Comparison of ENCODE assay signal across 17 cellular contexts in genomic region chr9:135893104-135893503, GRCh38. TPM values are rescaled to one million over a fixed set of nuclear protein-coding genes. Genes with fewer than 3 reads are reported as not detected.
DNase-seq lines count a peak whose midpoint lies in the region; ATAC-seq and TF ChIP-seq lines count a peak whose summit lies in the region.
"Had no signal": no experiment of that assay in that cellular context is flagged by ENCODE, and none has a peak within 500 bp of the region (broad histone marks: within the 10 kb centered on the region; RNA-seq: fewer than 3 reads in every experiment).

No MANE protein-coding gene starts in this region.

- no peaks in the 10 kb centered on the region for H3K27me3 Mint-ChIP-seq in stimulated activated naive CD8-positive, alpha-beta T cell treated with anti-CD3 and anti-CD28 coated beads, Interleukin-15, amount 100 ng/mL, for 72 hours
- no peaks in the 10 kb centered on the region for H3K27me3 Mint-ChIP-seq in chondrocyte (ENCODE audit: low read depth)

- no peak overlapping the region for H3K27ac ChIP-seq in HEK293 (ENCODE audit: extremely low read depth, low read depth, low read length)
- H3K27ac ChIP-seq: C4-2B had no signal

- peaks cover 2% of the 10 kb centered on the region; the same call in 1 of the 2 replicates for H3K4me1 ChIP-seq in HEK293 (ENCODE audit: control insufficient read depth, insufficient read depth, low read length)
- H3K4me1 ChIP-seq: Caco-2 had no signal

- no peaks in the 10 kb centered on the region for H3K9me3 ChIP-seq in HEK293 (ENCODE audit: control insufficient read depth, insufficient read depth, low read depth, low read length)
- H3K9me3 ChIP-seq: Caco-2 had no signal

- POLR2A ChIA-PET in HEK293 (lab: Yijun Ruan, JAX) = no interaction called here

- peaks cover 87% of the 10 kb centered on the region for H3K4me1 Mint-ChIP-seq in stimulated activated naive CD8-positive, alpha-beta T cell treated with anti-CD3 and anti-CD28 coated beads, Interleukin-15, amount 100 ng/mL, for 72 hours
- peaks cover 43% of the 10 kb centered on the region for H3K4me1 Mint-ChIP-seq in chondrocyte (ENCODE audit: low read depth)
- peaks cover 87% of the 10 kb centered on the region for H3K4me1 Mint-ChIP-seq in stimulated activated effector memory CD8-positive, alpha-beta T cell treated with anti-CD3 and anti-CD28 coated beads, Interleukin-12 subunit alpha, Interleukin-12 subunit beta, amount 100 ng/mL, for 72 hours

- no peak for TF ChIP-seq CTCF in HEK293 (tag by site-specific recombination; IDR thresholded peaks at IDR 0.05)
- no peak for TF ChIP-seq CTCF in chondrocyte (IDR thresholded peaks at IDR 0.05)

- no peak for DNase-seq in stimulated activated naive CD8-positive, alpha-beta T cell treated with anti-CD3 and anti-CD28 coated beads, Interleukin-15, amount 100 ng/mL, for 72 hours
- DNase-seq in stimulated activated naive CD8-positive, alpha-beta T cell treated with anti-CD3 and anti-CD28 coated beads, Interleukin-15, Interleukin-2, amounts not matched to agents 100 U/mL and 50 U/mL, for 24 hours = no peak
- no peak for DNase-seq in chondrocyte (ENCODE audit: low spot score)
- DNase-seq in stimulated activated effector memory CD8-positive, alpha-beta T cell treated with anti-CD3 and anti-CD28 coated beads, Interleukin-12 subunit alpha, Interleukin-12 subunit beta, amount 100 ng/mL, for 72 hours (ENCODE audit: low spot score in 2 of 2) = no peak
- DNase-seq in NCI-H1417 treated with DMSO at 0.1 percent for 48 hours (lab: John Stamatoyannopoulos, UW) = no peak
- DNase-seq: ACHN, Caco-2, GOT3, NCI-H187 treated with DMSO at 0.1 percent for 48 hours, NCI-H226, NCI-H524, NCI-H82, Right ventricle myocardium superior had no signal

- H3K36me3 Mint-ChIP-seq in chondrocyte (ENCODE audit: low read depth) = peaks cover 4% of the 10 kb centered on the region
- no peaks in the 10 kb centered on the region for H3K36me3 Mint-ChIP-seq in stimulated activated effector memory CD8-positive, alpha-beta T cell treated with anti-CD3 and anti-CD28 coated beads, Interleukin-12 subunit alpha, Interleukin-12 subunit beta, amount 100 ng/mL, for 72 hours

- CTCF ChIA-PET in HEK293 (lab: Yijun Ruan, JAX) = no interaction called here

- H3K4me3 Mint-ChIP-seq in stimulated activated naive CD8-positive, alpha-beta T cell treated with anti-CD3 and anti-CD28 coated beads, Interleukin-15, amount 100 ng/mL, for 72 hours = no peak overlapping the region
- H3K4me3 Mint-ChIP-seq in chondrocyte (ENCODE audit: unreplicated experiment) = no peak overlapping the region
- H3K4me3 Mint-ChIP-seq in stimulated activated effector memory CD8-positive, alpha-beta T cell treated with anti-CD3 and anti-CD28 coated beads, Interleukin-12 subunit alpha, Interleukin-12 subunit beta, amount 100 ng/mL, for 72 hours = no peak overlapping the region

- H3K27ac Mint-ChIP-seq in stimulated activated naive CD8-positive, alpha-beta T cell treated with anti-CD3 and anti-CD28 coated beads, Interleukin-15, amount 100 ng/mL, for 72 hours = peak overlapping the region; percentile 2 to 49
- peak overlapping the region; percentile 46 for H3K27ac Mint-ChIP-seq in chondrocyte (ENCODE audit: unreplicated experiment)
- peak overlapping the region; percentile 41 for H3K27ac Mint-ChIP-seq in stimulated activated effector memory CD8-positive, alpha-beta T cell treated with anti-CD3 and anti-CD28 coated beads, Interleukin-12 subunit alpha, Interleukin-12 subunit beta, amount 100 ng/mL, for 72 hours

- no peak for ATAC-seq in stimulated activated naive CD8-positive, alpha-beta T cell treated with anti-CD3 and anti-CD28 coated beads, Interleukin-15, amount 100 ng/mL, for 72 hours
- no peak for ATAC-seq in stimulated activated naive CD8-positive, alpha-beta T cell treated with anti-CD3 and anti-CD28 coated beads, Interleukin-15, Interleukin-2, amounts not matched to agents 100 U/mL and 50 U/mL, for 24 hours
- no peak for ATAC-seq in stimulated activated effector memory CD8-positive, alpha-beta T cell treated with anti-CD3 and anti-CD28 coated beads, Interleukin-12 subunit alpha, Interleukin-12 subunit beta, amount 100 ng/mL, for 72 hours
- ATAC-seq in GM21526 (IDR thresholded peaks at IDR 0.05; ENCODE audit: low FRiP score, unreplicated experiment) = no peak
- ATAC-seq in GM19328 (IDR thresholded peaks at IDR 0.05; ENCODE audit: unreplicated experiment) = no peak

- peaks cover 5 to 7% of the 10 kb centered on the region in 2 donors for H3K9me3 Mint-ChIP-seq in stimulated activated naive CD8-positive, alpha-beta T cell treated with anti-CD3 and anti-CD28 coated beads, Interleukin-15, amount 100 ng/mL, for 72 hours
- peaks cover 11% of the 10 kb centered on the region for H3K9me3 Mint-ChIP-seq in chondrocyte (ENCODE audit: low read depth)
- no peaks in the 10 kb centered on the region for H3K9me3 Mint-ChIP-seq in stimulated activated effector memory CD8-positive, alpha-beta T cell treated with anti-CD3 and anti-CD28 coated beads, Interleukin-12 subunit alpha, Interleukin-12 subunit beta, amount 100 ng/mL, for 72 hours

- no peaks in the 10 kb centered on the region for H3K36me3 ChIP-seq in HEK293 (ENCODE audit: control insufficient read depth in 2 of 2, insufficient read depth in 1 of 2, low read length in 2 of 2)

- no peak overlapping the region for H3K4me3 ChIP-seq in HEK293 (ENCODE audit: low read depth, low read length)

TF ChIP-seq in HEK293, 187 proteins besides CTCF, POLR2A, EP300 and RAD21:
- TF ChIP-seq ZNF157 (tag by site-specific recombination; IDR thresholded peaks at IDR 0.05) (no peak), ZNF366 (tag by site-specific recombination; conservative IDR thresholded peaks at IDR 0.05) (peak; percentile 93), ZNF704 (tag by site-specific recombination; IDR thresholded peaks at IDR 0.05) (no peak), ZNF639 (tag by site-specific recombination; IDR thresholded peaks at IDR 0.05) (0 out of 2 replicates have a peak, but pooled peaks have one; percentile 32), ZNF266 (tag by site-specific recombination; IDR thresholded peaks at IDR 0.05; ENCODE audit: low read depth) (0 out of 2 replicates have a peak, but pooled peaks have one; percentile 5), PRDM1 (tag by site-specific recombination; IDR thresholded peaks at IDR 0.05) (peak; percentile 99)
- TF ChIP-seq, protein P1, sequence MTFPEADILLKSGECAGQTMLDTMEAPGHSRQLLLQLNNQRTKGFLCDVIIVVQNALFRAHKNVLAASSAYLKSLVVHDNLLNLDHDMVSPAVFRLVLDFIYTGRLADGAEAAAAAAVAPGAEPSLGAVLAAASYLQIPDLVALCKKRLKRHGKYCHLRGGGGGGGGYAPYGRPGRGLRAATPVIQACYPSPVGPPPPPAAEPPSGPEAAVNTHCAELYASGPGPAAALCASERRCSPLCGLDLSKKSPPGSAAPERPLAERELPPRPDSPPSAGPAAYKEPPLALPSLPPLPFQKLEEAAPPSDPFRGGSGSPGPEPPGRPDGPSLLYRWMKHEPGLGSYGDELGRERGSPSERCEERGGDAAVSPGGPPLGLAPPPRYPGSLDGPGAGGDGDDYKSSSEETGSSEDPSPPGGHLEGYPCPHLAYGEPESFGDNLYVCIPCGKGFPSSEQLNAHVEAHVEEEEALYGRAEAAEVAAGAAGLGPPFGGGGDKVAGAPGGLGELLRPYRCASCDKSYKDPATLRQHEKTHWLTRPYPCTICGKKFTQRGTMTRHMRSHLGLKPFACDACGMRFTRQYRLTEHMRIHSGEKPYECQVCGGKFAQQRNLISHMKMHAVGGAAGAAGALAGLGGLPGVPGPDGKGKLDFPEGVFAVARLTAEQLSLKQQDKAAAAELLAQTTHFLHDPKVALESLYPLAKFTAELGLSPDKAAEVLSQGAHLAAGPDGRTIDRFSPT (tag by site-specific recombination; IDR thresholded peaks at IDR 0.05) = no peak
- TF ChIP-seq, protein P2, sequence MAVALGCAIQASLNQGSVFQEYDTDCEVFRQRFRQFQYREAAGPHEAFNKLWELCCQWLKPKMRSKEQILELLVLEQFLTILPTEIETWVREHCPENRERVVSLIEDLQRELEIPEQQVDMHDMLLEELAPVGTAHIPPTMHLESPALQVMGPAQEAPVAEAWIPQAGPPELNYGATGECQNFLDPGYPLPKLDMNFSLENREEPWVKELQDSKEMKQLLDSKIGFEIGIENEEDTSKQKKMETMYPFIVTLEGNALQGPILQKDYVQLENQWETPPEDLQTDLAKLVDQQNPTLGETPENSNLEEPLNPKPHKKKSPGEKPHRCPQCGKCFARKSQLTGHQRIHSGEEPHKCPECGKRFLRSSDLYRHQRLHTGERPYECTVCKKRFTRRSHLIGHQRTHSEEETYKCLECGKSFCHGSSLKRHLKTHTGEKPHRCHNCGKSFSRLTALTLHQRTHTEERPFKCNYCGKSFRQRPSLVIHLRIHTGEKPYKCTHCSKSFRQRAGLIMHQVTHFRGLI (tag by site-specific recombination; IDR thresholded peaks at IDR 0.05) = no peak

RNA-seq across cellular contexts. Expression of gene CAMSAP1, which starts 14.2 kb away (rescaled TPM):
- 27.1 to 35.5 TPM (median 27.7 TPM) in 3 replicates for total RNA-seq in chondrocyte
